1 cellular context compared by ENCODE assay signal in the genomic region with DNA sequence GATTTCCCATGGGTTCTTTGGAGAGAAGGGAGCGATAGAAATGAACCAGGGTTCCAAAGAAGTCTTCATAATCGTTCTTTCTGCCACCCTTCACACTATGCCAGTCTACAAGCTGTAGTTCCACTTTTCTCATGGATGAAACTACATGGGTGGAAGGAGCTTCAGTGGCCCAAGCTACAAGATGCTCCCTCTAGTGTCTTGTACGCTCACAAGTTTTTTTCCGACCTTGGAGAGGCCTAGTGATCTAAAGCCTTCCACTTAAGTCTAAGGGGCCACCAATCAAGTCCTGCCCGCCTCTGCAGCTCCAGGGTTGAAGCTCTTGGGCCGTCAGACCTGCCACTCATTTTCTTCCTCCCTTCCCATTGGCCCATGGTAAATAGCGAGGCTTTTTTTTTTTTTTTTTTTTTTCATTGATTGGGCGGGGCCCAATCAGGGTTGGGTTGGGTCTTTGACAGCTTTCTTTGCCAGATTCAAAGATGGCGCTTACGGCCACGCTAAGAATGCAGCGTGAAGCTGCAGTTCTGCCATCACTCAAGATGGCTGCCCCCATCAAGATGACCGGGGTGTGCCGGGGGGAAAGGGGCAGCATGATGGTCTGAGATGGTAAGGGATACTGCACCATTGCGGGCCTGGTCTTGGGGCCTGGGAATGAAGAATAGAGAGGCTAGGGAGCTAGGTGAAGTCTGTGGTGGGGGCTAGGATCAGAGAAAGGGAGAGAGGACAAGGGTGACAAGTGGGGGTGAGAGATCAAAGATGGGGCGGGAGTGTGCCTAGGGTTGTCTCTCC.
TF ChIP-seq lines count a peak whose summit lies in the region.

TOMM40L (plus strand) TSS at position 527 of the 786 bp plus-strand sequence. CDS start 430 bp downstream, outside the sequence.

TF ChIP-seq in GM12878, 131 proteins besides CTCF, POLR2A, EP300 and RAD21 (continued from another document):
- TF ChIP-seq, protein P1, sequence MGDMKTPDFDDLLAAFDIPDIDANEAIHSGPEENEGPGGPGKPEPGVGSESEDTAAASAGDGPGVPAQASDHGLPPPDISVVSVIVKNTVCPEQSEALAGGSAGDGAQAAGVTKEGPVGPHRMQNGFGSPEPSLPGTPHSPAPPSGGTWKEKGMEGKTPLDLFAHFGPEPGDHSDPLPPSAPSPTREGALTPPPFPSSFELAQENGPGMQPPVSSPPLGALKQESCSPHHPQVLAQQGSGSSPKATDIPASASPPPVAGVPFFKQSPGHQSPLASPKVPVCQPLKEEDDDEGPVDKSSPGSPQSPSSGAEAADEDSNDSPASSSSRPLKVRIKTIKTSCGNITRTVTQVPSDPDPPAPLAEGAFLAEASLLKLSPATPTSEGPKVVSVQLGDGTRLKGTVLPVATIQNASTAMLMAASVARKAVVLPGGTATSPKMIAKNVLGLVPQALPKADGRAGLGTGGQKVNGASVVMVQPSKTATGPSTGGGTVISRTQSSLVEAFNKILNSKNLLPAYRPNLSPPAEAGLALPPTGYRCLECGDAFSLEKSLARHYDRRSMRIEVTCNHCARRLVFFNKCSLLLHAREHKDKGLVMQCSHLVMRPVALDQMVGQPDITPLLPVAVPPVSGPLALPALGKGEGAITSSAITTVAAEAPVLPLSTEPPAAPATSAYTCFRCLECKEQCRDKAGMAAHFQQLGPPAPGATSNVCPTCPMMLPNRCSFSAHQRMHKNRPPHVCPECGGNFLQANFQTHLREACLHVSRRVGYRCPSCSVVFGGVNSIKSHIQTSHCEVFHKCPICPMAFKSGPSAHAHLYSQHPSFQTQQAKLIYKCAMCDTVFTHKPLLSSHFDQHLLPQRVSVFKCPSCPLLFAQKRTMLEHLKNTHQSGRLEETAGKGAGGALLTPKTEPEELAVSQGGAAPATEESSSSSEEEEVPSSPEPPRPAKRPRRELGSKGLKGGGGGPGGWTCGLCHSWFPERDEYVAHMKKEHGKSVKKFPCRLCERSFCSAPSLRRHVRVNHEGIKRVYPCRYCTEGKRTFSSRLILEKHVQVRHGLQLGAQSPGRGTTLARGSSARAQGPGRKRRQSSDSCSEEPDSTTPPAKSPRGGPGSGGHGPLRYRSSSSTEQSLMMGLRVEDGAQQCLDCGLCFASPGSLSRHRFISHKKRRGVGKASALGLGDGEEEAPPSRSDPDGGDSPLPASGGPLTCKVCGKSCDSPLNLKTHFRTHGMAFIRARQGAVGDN (IDR thresholded peaks at IDR 0.05), result no peak
- TF ChIP-seq CHD1 (IDR thresholded peaks at IDR 0.05; ENCODE audit: low read depth, low read length) (no peak), HDGF (IDR thresholded peaks at IDR 0.05) (peak; percentile 62), GABPA (IDR thresholded peaks at IDR 0.05; ENCODE audit: low read depth) (no peak), YBX1 (IDR thresholded peaks at IDR 0.05) (no peak)
- TF ChIP-seq, protein P2, sequence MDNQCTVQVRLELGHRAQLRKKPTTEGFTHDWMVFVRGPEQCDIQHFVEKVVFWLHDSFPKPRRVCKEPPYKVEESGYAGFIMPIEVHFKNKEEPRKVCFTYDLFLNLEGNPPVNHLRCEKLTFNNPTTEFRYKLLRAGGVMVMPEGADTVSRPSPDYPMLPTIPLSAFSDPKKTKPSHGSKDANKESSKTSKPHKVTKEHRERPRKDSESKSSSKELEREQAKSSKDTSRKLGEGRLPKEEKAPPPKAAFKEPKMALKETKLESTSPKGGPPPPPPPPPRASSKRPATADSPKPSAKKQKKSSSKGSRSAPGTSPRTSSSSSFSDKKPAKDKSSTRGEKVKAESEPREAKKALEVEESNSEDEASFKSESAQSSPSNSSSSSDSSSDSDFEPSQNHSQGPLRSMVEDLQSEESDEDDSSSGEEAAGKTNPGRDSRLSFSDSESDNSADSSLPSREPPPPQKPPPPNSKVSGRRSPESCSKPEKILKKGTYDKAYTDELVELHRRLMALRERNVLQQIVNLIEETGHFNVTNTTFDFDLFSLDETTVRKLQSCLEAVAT (IDR thresholded peaks at IDR 0.05), result no peak
